ENCODE assay signal across 30 cellular contexts in genomic region chr3:148087601-148088371, GRCh38.
"Had no signal": no experiment of that assay in that cellular context is flagged by ENCODE, and none has a peak within 500 bp of the region (broad histone marks: within the 10 kb centered on the region; RNA-seq: fewer than 3 reads in every experiment).

No MANE protein-coding gene starts in this region.

- H3K27ac ChIP-seq: cardiac muscle cell, Peyer's patch, WERI-Rb-1 had no signal

- ATAC-seq: activated CD8-positive, alpha-beta T cell treated with anti-CD3 and anti-CD28 coated beads for 36 hours; activated T-cell treated with anti-CD3 and anti-CD28 coated beads, Interleukin-2, amount 50 U/mL, for 72 hours; activated T-helper 17 cell treated with anti-CD3 and anti-CD28 coated beads, Interleukin-2, amount 50 U/mL, for 72 hours; PC-3; SK-N-SH treated with all-trans-retinoic acid at 6 μM for 48 hours had no signal

- H3K4me1 ChIP-seq: Peyer's patch had no signal

- H3K4me1 Mint-ChIP-seq: activated CD4-positive, alpha-beta T cell treated with anti-CD3 and anti-CD28 coated beads, Interleukin-2, amount 10 ng/mL, durations not matched to agents 24 days and 14 days; activated naive CD8-positive, alpha-beta T cell treated with anti-CD3 and anti-CD28 coated beads for 36 hours; activated T-helper 17 cell treated with anti-CD3 and anti-CD28 coated beads, Interleukin-2, amount 50 U/mL, for 72 hours had no signal

- H3K4me3 ChIP-seq: cardiac muscle cell, Peyer's patch had no signal

- H3K27me3 ChIP-seq: cardiac muscle cell, Peyer's patch had no signal

- H3K9me3 Mint-ChIP-seq: activated CD4-positive, alpha-beta T cell treated with anti-CD3 and anti-CD28 coated beads, Interleukin-2, amount 10 ng/mL, durations not matched to agents 24 days and 14 days; activated CD8-positive, alpha-beta T cell treated with anti-CD3 and anti-CD28 coated beads for 36 hours; activated T-helper 17 cell treated with anti-CD3 and anti-CD28 coated beads, Interleukin-2, amount 50 U/mL, for 72 hours had no signal

- H3K27me3 Mint-ChIP-seq: activated CD4-positive, alpha-beta T cell treated with anti-CD3 and anti-CD28 coated beads, Interleukin-2, amount 10 ng/mL, durations not matched to agents 24 days and 14 days; activated CD8-positive, alpha-beta T cell treated with anti-CD3 and anti-CD28 coated beads for 36 hours; activated naive CD8-positive, alpha-beta T cell treated with anti-CD3 and anti-CD28 coated beads for 36 hours; activated T-helper 17 cell treated with anti-CD3 and anti-CD28 coated beads, Interleukin-2, amount 50 U/mL, for 72 hours had no signal

- H3K36me3 ChIP-seq: cardiac muscle cell, Peyer's patch, WERI-Rb-1 had no signal

- H3K27ac Mint-ChIP-seq: activated CD4-positive, alpha-beta T cell treated with anti-CD3 and anti-CD28 coated beads, Interleukin-2, amount 10 ng/mL, durations not matched to agents 24 days and 14 days; activated CD8-positive, alpha-beta T cell treated with anti-CD3 and anti-CD28 coated beads for 36 hours; activated naive CD8-positive, alpha-beta T cell treated with anti-CD3 and anti-CD28 coated beads for 36 hours; activated T-cell treated with anti-CD3 and anti-CD28 coated beads, Interleukin-2, amount 50 U/mL, for 72 hours; activated T-helper 17 cell treated with anti-CD3 and anti-CD28 coated beads, Interleukin-2, amount 50 U/mL, for 72 hours had no signal

- H3K36me3 Mint-ChIP-seq: activated naive CD8-positive, alpha-beta T cell treated with anti-CD3 and anti-CD28 coated beads for 36 hours had no signal

- H3K9me3 ChIP-seq: Peyer's patch had no signal

- H3K4me3 Mint-ChIP-seq: activated CD4-positive, alpha-beta T cell treated with anti-CD3 and anti-CD28 coated beads, Interleukin-2, amount 10 ng/mL, durations not matched to agents 24 days and 14 days; activated CD8-positive, alpha-beta T cell treated with anti-CD3 and anti-CD28 coated beads for 36 hours; activated naive CD8-positive, alpha-beta T cell treated with anti-CD3 and anti-CD28 coated beads for 36 hours; activated T-cell treated with anti-CD3 and anti-CD28 coated beads, Interleukin-2, amount 50 U/mL, for 72 hours; activated T-helper 17 cell treated with anti-CD3 and anti-CD28 coated beads, Interleukin-2, amount 50 U/mL, for 72 hours had no signal

- DNase-seq: activated CD4-positive, alpha-beta T cell treated with anti-CD3 and anti-CD28 coated beads for 1 hour; activated CD4-positive, alpha-beta T cell treated with anti-CD3 and anti-CD28 coated beads, Interleukin-2, amount 10 ng/mL, durations not matched to agents 24 days and 14 days; activated CD4-positive, alpha-beta T cell treated with anti-CD3 and anti-CD28 coated beads, Interleukin-2, amount 50 U/mL, for 4 hours; activated CD4-positive, CD25-positive, alpha-beta regulatory T cell; activated CD8-positive, alpha-beta T cell treated with anti-CD3 and anti-CD28 coated beads for 36 hours; activated effector memory CD4-positive, alpha-beta T cell treated with anti-CD3 and anti-CD28 coated beads, Interleukin-2, amount 50 U/mL, for 16 hours; activated naive CD4-positive, alpha-beta T cell; activated naive CD4-positive, alpha-beta T cell treated with anti-CD3 and anti-CD28 coated beads, Interleukin-2, amount 50 U/mL, for 16 hours; activated naive CD8-positive, alpha-beta T cell treated with anti-CD3 and anti-CD28 coated beads for 36 hours; activated T-cell treated with anti-CD3 and anti-CD28 coated beads, Interleukin-2, amount 50 U/mL, for 1 hour; activated T-cell treated with anti-CD3 and anti-CD28 coated beads, Interleukin-2, amount 50 U/mL, for 72 hours; amniotic stem cell; cerebellar nuclear complex; NCI-H1105; NCI-H1417 treated with DMSO at 0.1 percent for 48 hours; NCI-H187 treated with DMSO at 0.1 percent for 48 hours; NCI-H2081; NCI-H226; NCI-H446 treated with DMSO at 0.1 percent for 48 hours; PC-3; Peyer's patch; RPMI8226; SHP77 treated with DMSO at 0.1 percent for 48 hours; T-helper 1 cell; T-helper 2 cell; T-helper 9 cell; WERI-Rb-1 had no signal
